In genomic region chr3:14319654-14320182, GRCh38 we compare ENCODE assay signal across 8 cellular contexts.
DNase-seq lines count a peak whose midpoint lies in the region; ATAC-seq and TF ChIP-seq lines count a peak whose summit lies in the region.

No MANE protein-coding gene starts in this region.

- POLR2A ChIA-PET in activated CD8-positive, alpha-beta T cell treated with anti-CD3 and anti-CD28 coated beads, Interleukin-2, amount 10 ng/mL, durations not matched to agents 7 days and 5 days (lab: Charles Lee) = no interaction called here

- peaks cover 9% of the 10 kb centered on the region for H3K27me3 Mint-ChIP-seq in activated CD8-positive, alpha-beta T cell treated with anti-CD3 and anti-CD28 coated beads, Interleukin-2, amount 10 ng/mL, durations not matched to agents 7 days and 5 days (ENCODE audit: low read depth)

- ATAC-seq in GM18499 (IDR thresholded peaks at IDR 0.05; ENCODE audit: insufficient read depth, unreplicated experiment) (peak; percentile 92), HG02759 (IDR thresholded peaks at IDR 0.05; ENCODE audit: unreplicated experiment) (peak; percentile 78)
- ATAC-seq in activated CD8-positive, alpha-beta T cell treated with anti-CD3 and anti-CD28 coated beads, Interleukin-2, amount 10 ng/mL, durations not matched to agents 7 days and 5 days = peak; percentile 81

- H3K4me3 Mint-ChIP-seq in activated CD8-positive, alpha-beta T cell treated with anti-CD3 and anti-CD28 coated beads, Interleukin-2, amount 10 ng/mL, durations not matched to agents 7 days and 5 days = no peak overlapping the region

- TF ChIP-seq CTCF in AG09319 (IDR thresholded peaks at IDR 0.05; ENCODE audit: low read depth, low read length) = no peak

- H3K36me3 Mint-ChIP-seq in activated CD8-positive, alpha-beta T cell treated with anti-CD3 and anti-CD28 coated beads, Interleukin-2, amount 10 ng/mL, durations not matched to agents 7 days and 5 days (ENCODE audit: low read depth) = no peaks in the 10 kb centered on the region

- peaks cover 6% of the 10 kb centered on the region for H3K4me1 Mint-ChIP-seq in activated CD8-positive, alpha-beta T cell treated with anti-CD3 and anti-CD28 coated beads, Interleukin-2, amount 10 ng/mL, durations not matched to agents 7 days and 5 days (ENCODE audit: low read depth)

- no peak overlapping the region for H3K27ac Mint-ChIP-seq in activated CD8-positive, alpha-beta T cell treated with anti-CD3 and anti-CD28 coated beads, Interleukin-2, amount 10 ng/mL, durations not matched to agents 7 days and 5 days

- CTCF ChIA-PET in activated CD8-positive, alpha-beta T cell treated with anti-CD3 and anti-CD28 coated beads, Interleukin-2, amount 10 ng/mL, durations not matched to agents 7 days and 5 days (lab: Charles Lee) = interaction anchor here (1.3 kb wide), 1 partner anchor 116 kb away, joined by 5 read pairs; no protein-coding TSS in a partner anchor

- no peaks in the 10 kb centered on the region for H3K9me3 Mint-ChIP-seq in activated CD8-positive, alpha-beta T cell treated with anti-CD3 and anti-CD28 coated beads, Interleukin-2, amount 10 ng/mL, durations not matched to agents 7 days and 5 days (ENCODE audit: insufficient read depth)

- peak; percentile 4 for DNase-seq in AG09319 (ENCODE audit: extremely low read depth, low read depth)
- DNase-seq in NCI-H2029 treated with DMSO at 0.1 percent for 48 hours (lab: John Stamatoyannopoulos, UW) = peak; percentile 77
- peak; percentile 65 for DNase-seq in activated CD8-positive, alpha-beta T cell treated with anti-CD3 and anti-CD28 coated beads, Interleukin-2, amount 10 ng/mL, durations not matched to agents 7 days and 5 days
- DNase-seq in iris pigment epithelial cell (ENCODE audit: low read depth) = peak; percentile 84
- DNase-seq in retina = no peak
- DNase-seq in stimulated activated CD4-positive, alpha-beta T cell treated with anti-CD3 and anti-CD28 coated beads, Interleukin-12 subunit alpha, Interleukin-12 subunit beta, amount 100 ng/mL, for 4 hours = no peak

Comparison
In these comparisons a context has a peak if more than half of its experiments do, and no peak if none do; other contexts are left out.
1. DNase-seq: peak in AG09319 (single experiment), NCI-H2029 treated with DMSO at 0.1 percent for 48 hours (single experiment), activated CD8-positive, alpha-beta T cell treated with anti-CD3 and anti-CD28 coated beads, Interleukin-2, amount 10 ng/mL, durations not matched to agents 7 days and 5 days (single experiment) and iris pigment epithelial cell (single experiment); none in retina (single experiment) and stimulated activated CD4-positive, alpha-beta T cell treated with anti-CD3 and anti-CD28 coated beads, Interleukin-12 subunit alpha, Interleukin-12 subunit beta, amount 100 ng/mL, for 4 hours (single experiment).
2. Peak in every context shown above with its lines, with median percentiles within 50 percentile points of each other: ATAC-seq.